In genomic region chr16:31708348-31708747, GRCh38 we compare ENCODE assay signal across 27 cellular contexts.
A peak's percentile ranks its signal among the peaks of the same experiment; 100 is the strongest.
DNase-seq lines count a peak whose midpoint lies in the region; ATAC-seq and TF ChIP-seq lines count a peak whose summit lies in the region.
"Had no signal": no experiment of that assay in that cellular context is flagged by ENCODE, and none has a peak within 500 bp of the region (broad histone marks: within the 10 kb centered on the region; RNA-seq: fewer than 3 reads in every experiment).

No MANE protein-coding gene starts in this region.

- H3K27me3 ChIP-seq in Loucy (ENCODE audit: insufficient read depth, low read length, poor library complexity, severe bottlenecking): no peaks in the 10 kb centered on the region
- H3K27me3 ChIP-seq: transverse colon had no signal

- H3K27me3 Mint-ChIP-seq in T-helper 1 cell treated with Interleukin-12 subunit alpha and Interleukin-12 subunit beta and Interleukin-4 antibody, amounts not matched to agents 30 μg/mL and 1 μg/mL, for 36 hours (ENCODE audit: low read depth): no peaks in the 10 kb centered on the region
- H3K27me3 Mint-ChIP-seq in activated naive CD4-positive, alpha-beta T cell treated with anti-CD3 and anti-CD28 coated beads, Interleukin-2, amount 10 ng/mL, durations not matched to agents 7 days and 5 days: no peaks in the 10 kb centered on the region
- peaks cover 0 to 9% (median 8%) of the 10 kb centered on the region in 3 donors for H3K27me3 Mint-ChIP-seq in CD14-positive monocyte (ENCODE audit: low read depth in 3 of 3)
- H3K27me3 Mint-ChIP-seq: natural killer cell treated with Interleukin-12 subunit alpha and Interleukin-12 subunit beta and Interleukin-15 and Interleukin-18, amount 100 ng/mL, for 72 hours had no signal

- H3K36me3 Mint-ChIP-seq in T-helper 1 cell treated with Interleukin-12 subunit alpha and Interleukin-12 subunit beta and Interleukin-4 antibody, amounts not matched to agents 30 μg/mL and 1 μg/mL, for 36 hours (ENCODE audit: low read depth): peaks cover 39% of the 10 kb centered on the region
- H3K36me3 Mint-ChIP-seq in activated naive CD4-positive, alpha-beta T cell treated with anti-CD3 and anti-CD28 coated beads, Interleukin-2, amount 10 ng/mL, durations not matched to agents 7 days and 5 days: peaks cover 52% of the 10 kb centered on the region
- peaks cover 76% of the 10 kb centered on the region for H3K36me3 Mint-ChIP-seq in stimulated activated effector memory CD8-positive, alpha-beta T cell treated with anti-CD3 and anti-CD28 coated beads, Interleukin-12 subunit alpha, Interleukin-12 subunit beta, amount 100 ng/mL, for 72 hours
- H3K36me3 Mint-ChIP-seq in CD14-positive monocyte: no peaks in the 10 kb centered on the region

- peaks cover 3% of the 10 kb centered on the region; the same call in 1 of the 2 replicates for H3F3A ChIP-seq in Loucy (ENCODE audit: low read depth)

- intact Hi-C loops in CD14-positive monocyte (cut with micrococcal nuclease): no loop called here

- H3K36me3 ChIP-seq in Loucy (ENCODE audit: insufficient read depth, low read length): peaks cover 30% of the 10 kb centered on the region

- H3K4me1 Mint-ChIP-seq in T-helper 1 cell treated with Interleukin-12 subunit alpha and Interleukin-12 subunit beta and Interleukin-4 antibody, amounts not matched to agents 30 μg/mL and 1 μg/mL, for 36 hours (ENCODE audit: low read depth): peaks cover 18% of the 10 kb centered on the region
- peaks cover 27% of the 10 kb centered on the region for H3K4me1 Mint-ChIP-seq in activated naive CD4-positive, alpha-beta T cell treated with anti-CD3 and anti-CD28 coated beads, Interleukin-2, amount 10 ng/mL, durations not matched to agents 7 days and 5 days
- H3K4me1 Mint-ChIP-seq in stimulated activated effector memory CD8-positive, alpha-beta T cell treated with anti-CD3 and anti-CD28 coated beads, Interleukin-12 subunit alpha, Interleukin-12 subunit beta, amount 100 ng/mL, for 72 hours: peaks cover 45% of the 10 kb centered on the region
- H3K4me1 Mint-ChIP-seq in CD14-positive monocyte: peaks cover 4% of the 10 kb centered on the region

- ATAC-seq in stimulated activated effector memory CD8-positive, alpha-beta T cell treated with anti-CD3 and anti-CD28 coated beads, Interleukin-12 subunit alpha, Interleukin-12 subunit beta, amount 100 ng/mL, for 72 hours: no peak
- ATAC-seq in HG02938 (IDR thresholded peaks at IDR 0.05; ENCODE audit: unreplicated experiment): no peak
- ATAC-seq: natural killer cell treated with Interleukin-12 subunit alpha and Interleukin-12 subunit beta and Interleukin-15 and Interleukin-18, amount 100 ng/mL, for 72 hours had no signal

- H3K9ac ChIP-seq in Loucy (ENCODE audit: low read depth, low read length, poor library complexity, severe bottlenecking): peak overlapping the region; percentile 5
- H3K9ac ChIP-seq: GM23248, SK-N-SH had no signal

- peak overlapping the region; percentile 58 for H3K27ac Mint-ChIP-seq in T-helper 1 cell treated with Interleukin-12 subunit alpha and Interleukin-12 subunit beta and Interleukin-4 antibody, amounts not matched to agents 30 μg/mL and 1 μg/mL, for 36 hours
- H3K27ac Mint-ChIP-seq in activated naive CD4-positive, alpha-beta T cell treated with anti-CD3 and anti-CD28 coated beads, Interleukin-2, amount 10 ng/mL, durations not matched to agents 7 days and 5 days: no peak overlapping the region
- peak overlapping the region; percentile 23 for H3K27ac Mint-ChIP-seq in stimulated activated effector memory CD8-positive, alpha-beta T cell treated with anti-CD3 and anti-CD28 coated beads, Interleukin-12 subunit alpha, Interleukin-12 subunit beta, amount 100 ng/mL, for 72 hours
- no peak overlapping the region for H3K27ac Mint-ChIP-seq in CD14-positive monocyte
- H3K27ac Mint-ChIP-seq: activated T-helper 2 cell treated with anti-CD3 and anti-CD28 coated beads, Interferon-gamma antibody, Interleukin-2, Interleukin-4, amounts not matched to agents 10 μg/mL and 5 μg/mL and 100 μg/mL, durations not matched to agents 14 hours and 24 hours and 36 hours; HFFc6 had no signal

- no peak overlapping the region for H3K4me3 ChIP-seq in Loucy (ENCODE audit: low read length, poor library complexity, severe bottlenecking)
- H3K4me3 ChIP-seq: GM23248, lung, transverse colon had no signal

- H3K4me1 ChIP-seq in Loucy (ENCODE audit: insufficient read depth, low read length, poor library complexity, severe bottlenecking): peaks cover 20% of the 10 kb centered on the region
- H3K4me1 ChIP-seq: transverse colon had no signal

- H4K20me1 ChIP-seq in Loucy (ENCODE audit: insufficient read depth, low read length, poor library complexity, severe bottlenecking): peaks cover 6% of the 10 kb centered on the region

- H3K9me2 ChIP-seq in Loucy (replicated peaks; ENCODE audit: low read depth, low read length): no peaks in the 10 kb centered on the region
- H3K9me2 ChIP-seq: SK-N-SH had no signal

- H3K4me2 ChIP-seq in Loucy (ENCODE audit: low read depth, low read length, poor library complexity, severe bottlenecking): peak overlapping the region; percentile 23
- H3K4me2 ChIP-seq: SK-N-SH had no signal

- no peaks in the 10 kb centered on the region for H3K9me3 ChIP-seq in Loucy (ENCODE audit: insufficient read depth, low read depth, low read length)
- H3K9me3 ChIP-seq: SK-N-SH, transverse colon had no signal

- CTCF ChIA-PET in activated naive CD4-positive, alpha-beta T cell treated with anti-CD3 and anti-CD28 coated beads, Interleukin-2, amount 10 ng/mL, durations not matched to agents 7 days and 5 days (lab: Charles Lee): no interaction called here

- TF ChIP-seq CTCF in Loucy (conservative IDR thresholded peaks at IDR 0.05; ENCODE audit: low read length): no peak
- no peak for TF ChIP-seq CTCF in CD14-positive monocyte (IDR thresholded peaks at IDR 0.05)

- peaks cover 7% of the 10 kb centered on the region; the same call in 1 of the 2 replicates for H3K79me2 ChIP-seq in Loucy (ENCODE audit: insufficient read depth, low read length)

- no peak overlapping the region for H3K4me3 Mint-ChIP-seq in T-helper 1 cell treated with Interleukin-12 subunit alpha and Interleukin-12 subunit beta and Interleukin-4 antibody, amounts not matched to agents 30 μg/mL and 1 μg/mL, for 36 hours
- no peak overlapping the region for H3K4me3 Mint-ChIP-seq in activated naive CD4-positive, alpha-beta T cell treated with anti-CD3 and anti-CD28 coated beads, Interleukin-2, amount 10 ng/mL, durations not matched to agents 7 days and 5 days
- no peak overlapping the region for H3K4me3 Mint-ChIP-seq in stimulated activated effector memory CD8-positive, alpha-beta T cell treated with anti-CD3 and anti-CD28 coated beads, Interleukin-12 subunit alpha, Interleukin-12 subunit beta, amount 100 ng/mL, for 72 hours
- H3K4me3 Mint-ChIP-seq in CD14-positive monocyte: no peak overlapping the region
- H3K4me3 Mint-ChIP-seq: HFFc6; natural killer cell treated with Interleukin-12 subunit alpha and Interleukin-12 subunit beta and Interleukin-15 and Interleukin-18, amount 100 ng/mL, for 72 hours had no signal

- H3K9me3 Mint-ChIP-seq in T-helper 1 cell treated with Interleukin-12 subunit alpha and Interleukin-12 subunit beta and Interleukin-4 antibody, amounts not matched to agents 30 μg/mL and 1 μg/mL, for 36 hours: no peaks in the 10 kb centered on the region
- H3K9me3 Mint-ChIP-seq in activated naive CD4-positive, alpha-beta T cell treated with anti-CD3 and anti-CD28 coated beads, Interleukin-2, amount 10 ng/mL, durations not matched to agents 7 days and 5 days: peaks cover 4% of the 10 kb centered on the region
- no peaks in the 10 kb centered on the region for H3K9me3 Mint-ChIP-seq in stimulated activated effector memory CD8-positive, alpha-beta T cell treated with anti-CD3 and anti-CD28 coated beads, Interleukin-12 subunit alpha, Interleukin-12 subunit beta, amount 100 ng/mL, for 72 hours
- H3K9me3 Mint-ChIP-seq in CD14-positive monocyte: peaks cover 3 to 15% (median 8%) of the 10 kb centered on the region in 7 donors
- H3K9me3 Mint-ChIP-seq: activated T-helper 2 cell treated with anti-CD3 and anti-CD28 coated beads, Interferon-gamma antibody, Interleukin-2, Interleukin-4, amounts not matched to agents 10 μg/mL and 5 μg/mL and 100 μg/mL, durations not matched to agents 14 hours and 24 hours and 36 hours; HFFc6; natural killer cell treated with Interleukin-12 subunit alpha and Interleukin-12 subunit beta and Interleukin-15 and Interleukin-18, amount 100 ng/mL, for 72 hours had no signal

- no peak overlapping the region for H2AFZ ChIP-seq in Loucy (ENCODE audit: low read length)
- H2AFZ ChIP-seq: GM23248 had no signal

- no peak for DNase-seq in T-helper 1 cell
- peak; percentile 30 for DNase-seq in activated naive CD4-positive, alpha-beta T cell treated with anti-CD3 and anti-CD28 coated beads, Interleukin-2, amount 10 ng/mL, durations not matched to agents 7 days and 5 days
- DNase-seq in activated naive CD4-positive, alpha-beta T cell treated with Interleukin-2 at 50 U/mL for 16 hours: no peak
- DNase-seq in stimulated activated effector memory CD8-positive, alpha-beta T cell treated with anti-CD3 and anti-CD28 coated beads, Interleukin-12 subunit alpha, Interleukin-12 subunit beta, amount 100 ng/mL, for 72 hours (ENCODE audit: low spot score in 2 of 2): no peak
- no peak for DNase-seq in CD14-positive monocyte (ENCODE audit: low spot score)
- DNase-seq: C1 segment of cervical spinal cord; central memory CD4-positive, alpha-beta T cell; cortex of kidney; erythroblast; GM23248; HFFc6; hypothalamus; KG1; NCI-H1417 treated with DMSO at 0.1 percent for 48 hours; NCI-H2081; NCI-H2227 treated with DMSO at 0.1 percent for 48 hours; NCI-H526; OCI-M1; SK-N-SH; stimulated activated CD4-positive, alpha-beta T cell treated with anti-CD3 and anti-CD28 coated beads, Interleukin-4, amount 100 ng/mL, for 1 hour; transverse colon had no signal

Comparison
In these comparisons a context has a peak if more than half of its experiments do, and no peak if none do; other contexts are left out.
1. H3K27ac Mint-ChIP-seq: peak in T-helper 1 cell treated with Interleukin-12 subunit alpha and Interleukin-12 subunit beta and Interleukin-4 antibody, amounts not matched to agents 30 μg/mL and 1 μg/mL, for 36 hours (single experiment) and stimulated activated effector memory CD8-positive, alpha-beta T cell treated with anti-CD3 and anti-CD28 coated beads, Interleukin-12 subunit alpha, Interleukin-12 subunit beta, amount 100 ng/mL, for 72 hours (single experiment); none in activated naive CD4-positive, alpha-beta T cell treated with anti-CD3 and anti-CD28 coated beads, Interleukin-2, amount 10 ng/mL, durations not matched to agents 7 days and 5 days (single experiment) and CD14-positive monocyte (0 of 7).